Comparison of ENCODE assay signal across 1 cellular context in the genomic region with DNA sequence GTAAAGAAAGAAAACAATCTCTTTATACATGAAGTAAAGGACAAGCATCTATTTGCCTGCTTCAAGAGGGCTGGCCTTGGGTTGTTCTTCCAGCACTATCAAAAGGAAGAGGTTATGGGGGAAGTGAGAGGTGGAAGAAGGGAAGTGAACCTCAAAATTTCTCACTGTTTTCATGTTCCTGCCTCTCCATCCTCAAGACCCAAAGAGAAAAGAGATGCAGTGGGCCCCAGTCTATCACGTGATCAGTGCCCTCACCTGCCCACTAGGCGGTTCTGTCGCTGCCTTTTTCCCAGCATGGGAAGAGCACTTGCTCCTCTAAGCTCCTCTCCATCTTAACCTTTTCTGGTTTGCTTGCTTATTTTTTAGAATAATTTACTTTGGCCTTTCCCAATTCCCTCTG.
TF ChIP-seq lines count a peak whose summit lies in the region.

No MANE protein-coding gene starts in this region.

TF ChIP-seq in HepG2, 621 proteins besides CTCF, POLR2A, EP300 and RAD21 (continued from another document):
- TF ChIP-seq KDM3A (CRISPR knock-in tag; IDR thresholded peaks at IDR 0.05; ENCODE audit: low read depth) (no peak), RFX3 (CRISPR knock-in tag; IDR thresholded peaks at IDR 0.05) (no peak), ZNF737 (CRISPR knock-in tag; IDR thresholded peaks at IDR 0.05; ENCODE audit: borderline replicate concordance) (no peak), SRSF9 (IDR thresholded peaks at IDR 0.05; ENCODE audit: borderline replicate concordance, insufficient read depth, low read depth, low read length, poor library complexity, severe bottlenecking) (no peak), SP4 (CRISPR knock-in tag; IDR thresholded peaks at IDR 0.05) (no peak), HMGA1 (CRISPR knock-in tag; conservative IDR thresholded peaks at IDR 0.05) (no peak), FOSL2 (CRISPR knock-in tag; IDR thresholded peaks at IDR 0.05) (no peak), ZNF225 (CRISPR knock-in tag; IDR thresholded peaks at IDR 0.05) (no peak), LCORL (IDR thresholded peaks at IDR 0.05) (no peak), LCORL (CRISPR knock-in tag; IDR thresholded peaks at IDR 0.05) (no peak), ZMAT3 (CRISPR knock-in tag; conservative IDR thresholded peaks at IDR 0.05) (no peak), JUN (CRISPR knock-in tag; IDR thresholded peaks at IDR 0.05) (no peak), RAD51 (IDR thresholded peaks at IDR 0.05; ENCODE audit: borderline replicate concordance) (peak; percentile 82), USF2 (IDR thresholded peaks at IDR 0.05; ENCODE audit: low read depth, low read length) (peak; percentile 74), USF2 (CRISPR knock-in tag; IDR thresholded peaks at IDR 0.05; ENCODE audit: borderline replicate concordance) (peak; percentile 71; the same call in 1 of the 2 replicates), ZNF207 (IDR thresholded peaks at IDR 0.05; ENCODE audit: borderline replicate concordance) (no peak), SOX5 (CRISPR knock-in tag; IDR thresholded peaks at IDR 0.05; ENCODE audit: borderline replicate concordance) (no peak), AHR (CRISPR knock-in tag; IDR thresholded peaks at IDR 0.05) (no peak), ZNF674 (CRISPR knock-in tag; IDR thresholded peaks at IDR 0.05; ENCODE audit: low read depth) (no peak), ZNF512B (CRISPR knock-in tag; IDR thresholded peaks at IDR 0.05; ENCODE audit: borderline replicate concordance) (no peak), ZEB1 (IDR thresholded peaks at IDR 0.05; ENCODE audit: insufficient replicate concordance, low read depth) (peak; percentile 88), ZKSCAN8 (CRISPR knock-in tag; IDR thresholded peaks at IDR 0.05; ENCODE audit: borderline replicate concordance) (no peak), THYN1 (CRISPR knock-in tag; IDR thresholded peaks at IDR 0.05; ENCODE audit: borderline replicate concordance, low read depth) (no peak), ZFP36L1 (CRISPR knock-in tag; IDR thresholded peaks at IDR 0.05) (no peak), SMYD3 (CRISPR knock-in tag; IDR thresholded peaks at IDR 0.05) (no peak), PAWR (CRISPR knock-in tag; IDR thresholded peaks at IDR 0.05; ENCODE audit: borderline replicate concordance) (no peak), ZNF484 (CRISPR knock-in tag; IDR thresholded peaks at IDR 0.05; ENCODE audit: borderline replicate concordance, low read depth) (no peak), SRY (CRISPR knock-in tag; IDR thresholded peaks at IDR 0.05) (no peak), MTA3 (CRISPR knock-in tag; IDR thresholded peaks at IDR 0.05) (no peak), STAG1 (CRISPR knock-in tag; IDR thresholded peaks at IDR 0.05) (peak; percentile 16; the same call in 1 of the 2 replicates)
- TF ChIP-seq, protein P1, sequence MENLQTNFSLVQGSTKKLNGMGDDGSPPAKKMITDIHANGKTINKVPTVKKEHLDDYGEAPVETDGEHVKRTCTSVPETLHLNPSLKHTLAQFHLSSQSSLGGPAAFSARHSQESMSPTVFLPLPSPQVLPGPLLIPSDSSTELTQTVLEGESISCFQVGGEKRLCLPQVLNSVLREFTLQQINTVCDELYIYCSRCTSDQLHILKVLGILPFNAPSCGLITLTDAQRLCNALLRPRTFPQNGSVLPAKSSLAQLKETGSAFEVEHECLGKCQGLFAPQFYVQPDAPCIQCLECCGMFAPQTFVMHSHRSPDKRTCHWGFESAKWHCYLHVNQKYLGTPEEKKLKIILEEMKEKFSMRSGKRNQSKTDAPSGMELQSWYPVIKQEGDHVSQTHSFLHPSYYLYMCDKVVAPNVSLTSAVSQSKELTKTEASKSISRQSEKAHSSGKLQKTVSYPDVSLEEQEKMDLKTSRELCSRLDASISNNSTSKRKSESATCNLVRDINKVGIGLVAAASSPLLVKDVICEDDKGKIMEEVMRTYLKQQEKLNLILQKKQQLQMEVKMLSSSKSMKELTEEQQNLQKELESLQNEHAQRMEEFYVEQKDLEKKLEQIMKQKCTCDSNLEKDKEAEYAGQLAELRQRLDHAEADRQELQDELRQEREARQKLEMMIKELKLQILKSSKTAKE (CRISPR knock-in tag; IDR thresholded peaks at IDR 0.05; ENCODE audit: borderline replicate concordance), result no peak
- TF ChIP-seq, protein P2, sequence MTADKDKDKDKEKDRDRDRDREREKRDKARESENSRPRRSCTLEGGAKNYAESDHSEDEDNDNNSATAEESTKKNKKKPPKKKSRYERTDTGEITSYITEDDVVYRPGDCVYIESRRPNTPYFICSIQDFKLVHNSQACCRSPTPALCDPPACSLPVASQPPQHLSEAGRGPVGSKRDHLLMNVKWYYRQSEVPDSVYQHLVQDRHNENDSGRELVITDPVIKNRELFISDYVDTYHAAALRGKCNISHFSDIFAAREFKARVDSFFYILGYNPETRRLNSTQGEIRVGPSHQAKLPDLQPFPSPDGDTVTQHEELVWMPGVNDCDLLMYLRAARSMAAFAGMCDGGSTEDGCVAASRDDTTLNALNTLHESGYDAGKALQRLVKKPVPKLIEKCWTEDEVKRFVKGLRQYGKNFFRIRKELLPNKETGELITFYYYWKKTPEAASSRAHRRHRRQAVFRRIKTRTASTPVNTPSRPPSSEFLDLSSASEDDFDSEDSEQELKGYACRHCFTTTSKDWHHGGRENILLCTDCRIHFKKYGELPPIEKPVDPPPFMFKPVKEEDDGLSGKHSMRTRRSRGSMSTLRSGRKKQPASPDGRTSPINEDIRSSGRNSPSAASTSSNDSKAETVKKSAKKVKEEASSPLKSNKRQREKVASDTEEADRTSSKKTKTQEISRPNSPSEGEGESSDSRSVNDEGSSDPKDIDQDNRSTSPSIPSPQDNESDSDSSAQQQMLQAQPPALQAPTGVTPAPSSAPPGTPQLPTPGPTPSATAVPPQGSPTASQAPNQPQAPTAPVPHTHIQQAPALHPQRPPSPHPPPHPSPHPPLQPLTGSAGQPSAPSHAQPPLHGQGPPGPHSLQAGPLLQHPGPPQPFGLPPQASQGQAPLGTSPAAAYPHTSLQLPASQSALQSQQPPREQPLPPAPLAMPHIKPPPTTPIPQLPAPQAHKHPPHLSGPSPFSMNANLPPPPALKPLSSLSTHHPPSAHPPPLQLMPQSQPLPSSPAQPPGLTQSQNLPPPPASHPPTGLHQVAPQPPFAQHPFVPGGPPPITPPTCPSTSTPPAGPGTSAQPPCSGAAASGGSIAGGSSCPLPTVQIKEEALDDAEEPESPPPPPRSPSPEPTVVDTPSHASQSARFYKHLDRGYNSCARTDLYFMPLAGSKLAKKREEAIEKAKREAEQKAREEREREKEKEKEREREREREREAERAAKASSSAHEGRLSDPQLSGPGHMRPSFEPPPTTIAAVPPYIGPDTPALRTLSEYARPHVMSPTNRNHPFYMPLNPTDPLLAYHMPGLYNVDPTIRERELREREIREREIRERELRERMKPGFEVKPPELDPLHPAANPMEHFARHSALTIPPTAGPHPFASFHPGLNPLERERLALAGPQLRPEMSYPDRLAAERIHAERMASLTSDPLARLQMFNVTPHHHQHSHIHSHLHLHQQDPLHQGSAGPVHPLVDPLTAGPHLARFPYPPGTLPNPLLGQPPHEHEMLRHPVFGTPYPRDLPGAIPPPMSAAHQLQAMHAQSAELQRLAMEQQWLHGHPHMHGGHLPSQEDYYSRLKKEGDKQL (CRISPR knock-in tag; IDR thresholded peaks at IDR 0.05; ENCODE audit: low read depth), result no peak
- TF ChIP-seq, protein P3, sequence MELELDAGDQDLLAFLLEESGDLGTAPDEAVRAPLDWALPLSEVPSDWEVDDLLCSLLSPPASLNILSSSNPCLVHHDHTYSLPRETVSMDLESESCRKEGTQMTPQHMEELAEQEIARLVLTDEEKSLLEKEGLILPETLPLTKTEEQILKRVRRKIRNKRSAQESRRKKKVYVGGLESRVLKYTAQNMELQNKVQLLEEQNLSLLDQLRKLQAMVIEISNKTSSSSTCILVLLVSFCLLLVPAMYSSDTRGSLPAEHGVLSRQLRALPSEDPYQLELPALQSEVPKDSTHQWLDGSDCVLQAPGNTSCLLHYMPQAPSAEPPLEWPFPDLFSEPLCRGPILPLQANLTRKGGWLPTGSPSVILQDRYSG (CRISPR knock-in tag; IDR thresholded peaks at IDR 0.05), result no peak
- TF ChIP-seq, protein P4, sequence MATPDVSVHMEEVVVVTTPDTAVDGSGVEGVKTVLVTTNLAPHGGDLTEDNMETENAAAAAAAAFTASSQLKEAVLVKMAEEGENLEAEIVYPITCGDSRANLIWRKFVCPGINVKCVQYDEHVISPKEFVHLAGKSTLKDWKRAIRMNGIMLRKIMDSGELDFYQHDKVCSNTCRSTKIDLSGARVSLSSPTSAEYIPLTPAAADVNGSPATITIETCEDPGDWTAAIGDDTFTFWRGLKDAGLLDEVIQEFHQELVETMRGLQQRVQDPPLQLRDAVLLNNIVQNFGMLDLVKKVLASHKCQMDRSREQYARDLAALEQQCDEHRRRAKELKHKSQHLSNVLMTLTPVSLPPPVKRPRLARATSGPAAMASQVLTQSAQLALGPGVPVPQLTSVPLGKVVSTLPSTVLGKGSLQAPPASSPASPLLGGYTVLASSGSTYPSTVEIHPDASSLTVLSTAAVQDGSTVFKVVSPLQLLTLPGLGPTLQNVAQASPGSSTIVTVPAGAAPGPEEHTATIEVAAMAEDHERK (CRISPR knock-in tag; IDR thresholded peaks at IDR 0.05; ENCODE audit: low read depth), result no peak
- TF ChIP-seq, protein P5, sequence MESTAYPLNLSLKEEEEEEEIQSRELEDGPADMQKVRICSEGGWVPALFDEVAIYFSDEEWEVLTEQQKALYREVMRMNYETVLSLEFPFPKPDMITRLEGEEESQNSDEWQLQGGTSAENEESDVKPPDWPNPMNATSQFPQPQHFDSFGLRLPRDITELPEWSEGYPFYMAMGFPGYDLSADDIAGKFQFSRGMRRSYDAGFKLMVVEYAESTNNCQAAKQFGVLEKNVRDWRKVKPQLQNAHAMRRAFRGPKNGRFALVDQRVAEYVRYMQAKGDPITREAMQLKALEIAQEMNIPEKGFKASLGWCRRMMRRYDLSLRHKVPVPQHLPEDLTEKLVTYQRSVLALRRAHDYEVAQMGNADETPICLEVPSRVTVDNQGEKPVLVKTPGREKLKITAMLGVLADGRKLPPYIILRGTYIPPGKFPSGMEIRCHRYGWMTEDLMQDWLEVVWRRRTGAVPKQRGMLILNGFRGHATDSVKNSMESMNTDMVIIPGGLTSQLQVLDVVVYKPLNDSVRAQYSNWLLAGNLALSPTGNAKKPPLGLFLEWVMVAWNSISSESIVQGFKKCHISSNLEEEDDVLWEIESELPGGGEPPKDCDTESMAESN (CRISPR knock-in tag; conservative IDR thresholded peaks at IDR 0.05), result no peak
TF ChIP-seq in HepG2: peak in this region for 5.
